ENCODE assay signal across 8 cellular contexts in genomic region chr12:96445743-96446655, GRCh38. TPM values are rescaled to one million over a fixed set of nuclear protein-coding genes. Genes with fewer than 3 reads are reported as not detected.
DNase-seq lines count a peak whose midpoint lies in the region; ATAC-seq and TF ChIP-seq lines count a peak whose summit lies in the region.

No MANE protein-coding gene starts in this region.

- H3K9me3 Mint-ChIP-seq in natural killer cell, result peaks cover 0 to 2% of the 10 kb centered on the region in 2 donors

- DNase-seq in ACHN, result peak; percentile 64
- peak; percentile 61 for DNase-seq in UCSD-AML1 (lab: John Stamatoyannopoulos, UW; ENCODE audit: unreplicated experiment)
- DNase-seq in dermis blood vessel endothelial cell, result peak; percentile 100
- peak; percentile 33 for DNase-seq in natural killer cell
- DNase-seq in DMS153 (lab: John Stamatoyannopoulos, UW), result no peak
- no peak for DNase-seq in cerebellar cortex (ENCODE audit: low spot score)

- peak; percentile 94 for ATAC-seq in GM19035 (IDR thresholded peaks at IDR 0.05; ENCODE audit: unreplicated experiment)
- peak; percentile 100 for ATAC-seq in HG03354 (IDR thresholded peaks at IDR 0.05; ENCODE audit: poor library complexity, severe bottlenecking, unreplicated experiment)
- ATAC-seq in natural killer cell, result peak; percentile 89 to 96 (median 94)

- peak overlapping the region; percentile 75 for H3K4me3 Mint-ChIP-seq in natural killer cell

- TF ChIP-seq CTCF in natural killer cell (IDR thresholded peaks at IDR 0.05), result no peak

- no peaks in the 10 kb centered on the region for H3K36me3 Mint-ChIP-seq in natural killer cell

- H3K27ac Mint-ChIP-seq in natural killer cell, result peak overlapping the region; percentile 96 to 99

- in situ Hi-C loops in ACHN (cut with HindIII; ENCODE audit: low pct_ligation_motif_present, low pct_unique_long_range_greater_than_20kb, low sequenced_read_pairs), result no loop called here

- intact Hi-C loops in natural killer cell (cut with micrococcal nuclease), result loop anchor here (1.0 to 5.0 kb wide), 4 partner anchors 12 to 45 kb away; partner anchors contain the start of gene CFAP54

- peaks cover 35 to 38% of the 10 kb centered on the region in 2 donors for H3K4me1 Mint-ChIP-seq in natural killer cell

- H3K27me3 Mint-ChIP-seq in natural killer cell (ENCODE audit: low read depth in 2 of 2), result no peaks in the 10 kb centered on the region

RNA-seq across cellular contexts. Expression of gene CFAP54, which starts 43.4 kb away (rescaled TPM):
- total RNA-seq in dermis blood vessel endothelial cell (8.3 and 13.1 TPM in 2 replicates), natural killer cell (1 to 10 TPM in 2 of 3 donors, under 1 TPM in 1; 0.56 to 1.5 (median 1.2) TPM)

RNA-seq across cellular contexts. Expression of gene CDK17, which starts 45.8 kb away (rescaled TPM):
- total RNA-seq in dermis blood vessel endothelial cell (182 and 232 TPM in 2 replicates), natural killer cell (100 to 1,000 TPM; 199 to 234 (median 232) TPM)

Comparison
In these comparisons a context has a peak if more than half of its experiments do, and no peak if none do; other contexts are left out.
1. DNase-seq: peak in ACHN (single experiment), UCSD-AML1 (single experiment), dermis blood vessel endothelial cell (single experiment) and natural killer cell (single experiment); none in DMS153 (single experiment) and cerebellar cortex (single experiment).
2. Peak in every context shown above with its lines, with median percentiles within 50 percentile points of each other: ATAC-seq.